In genomic region chr1:44029260-44029910, GRCh38 we compare ENCODE assay signal across 8 cellular contexts. TPM values are rescaled to one million over a fixed set of nuclear protein-coding genes. Genes with fewer than 3 reads are reported as not detected.
DNase-seq lines count a peak whose midpoint lies in the region; ATAC-seq and TF ChIP-seq lines count a peak whose summit lies in the region.

No MANE protein-coding gene starts in this region.

- peak overlapping the region; percentile 87 for H3K4me3 Mint-ChIP-seq in activated T-cell treated with anti-CD3 and anti-CD28 coated beads, Interleukin-2, amount 50 U/mL, for 4 hours

- CTCF ChIA-PET in RWPE1 (lab: Yijun Ruan, JAX): interaction anchor here (0.6 to 1.0 kb wide), 3 partner anchors 23 to 95 kb away, joined by 3 read pairs; no protein-coding TSS in a partner anchor

- POLR2A ChIA-PET in RWPE1 (lab: Yijun Ruan, JAX; ENCODE audit: low non-redundant PET): no interaction called here

- no peak for TF ChIP-seq POLR2A in esophagus muscularis mucosa (IDR thresholded peaks at IDR 0.05; ENCODE audit: low read depth)

- H3K9me3 ChIP-seq in esophagus muscularis mucosa (no peaks in the 10 kb centered on the region), neutrophil (no peaks in the 10 kb centered on the region)

- WGBS in esophagus muscularis mucosa: 28% methylated on average over 17 of the region's 17 CpGs

- ATAC-seq in activated T-cell treated with anti-CD3 and anti-CD28 coated beads, Interleukin-2, amount 50 U/mL, for 4 hours: peak; percentile 36 to 41
- peak; percentile 17 for ATAC-seq in HG02885 (IDR thresholded peaks at IDR 0.05; ENCODE audit: poor library complexity, unreplicated experiment)

- H3K4me1 Mint-ChIP-seq in activated T-cell treated with anti-CD3 and anti-CD28 coated beads, Interleukin-2, amount 50 U/mL, for 4 hours (ENCODE audit: low read depth): peaks cover 21% of the 10 kb centered on the region

- no peaks in the 10 kb centered on the region for H3K27me3 ChIP-seq in esophagus muscularis mucosa
- peaks cover 55% of the 10 kb centered on the region for H3K27me3 ChIP-seq in neutrophil

- H3K36me3 Mint-ChIP-seq in activated T-cell treated with anti-CD3 and anti-CD28 coated beads, Interleukin-2, amount 50 U/mL, for 4 hours (ENCODE audit: insufficient read depth): peaks cover 5% of the 10 kb centered on the region

- intact Hi-C loops in esophagus muscularis mucosa (cut with DNase I): no loop called here

- no peaks in the 10 kb centered on the region for H3K9me3 Mint-ChIP-seq in activated T-cell treated with anti-CD3 and anti-CD28 coated beads, Interleukin-2, amount 50 U/mL, for 4 hours

- H3K4me1 ChIP-seq in esophagus muscularis mucosa: peaks cover 6 to 51% (median 38%) of the 10 kb centered on the region in 4 donors
- H3K4me1 ChIP-seq in neutrophil (ENCODE audit: control insufficient read depth in 1 of 2, insufficient read depth in 1 of 2, low read depth in 1 of 2, low read length in 1 of 2): peaks cover 17 to 21% of the 10 kb centered on the region in 2 experiments

- H3K36me3 ChIP-seq in esophagus muscularis mucosa (peaks cover 0 to 5% (median 0%) of the 10 kb centered on the region in 4 donors), neutrophil (no peaks in the 10 kb centered on the region)

- peak overlapping the region; percentile 96 for H3K27ac ChIP-seq in RWPE1
- peak overlapping the region; percentile 86 to 90 (median 88) for H3K27ac ChIP-seq in esophagus muscularis mucosa (replicated peaks in 1 of 4)
- peak overlapping the region; percentile 7 for H3K27ac ChIP-seq in neutrophil

- H3K4me3 ChIP-seq in esophagus muscularis mucosa: peak overlapping the region; percentile 67 to 86 (median 80)
- peak overlapping the region; percentile 77 to 91 for H3K4me3 ChIP-seq in neutrophil (ENCODE audit: low read depth in 1 of 2, low read length in 1 of 2)

- no peak for TF ChIP-seq EP300 in esophagus muscularis mucosa (IDR thresholded peaks at IDR 0.05)

- TF ChIP-seq CTCF in RWPE1 (conservative IDR thresholded peaks at IDR 0.05; ENCODE audit: low read depth) (no peak), esophagus muscularis mucosa (IDR thresholded peaks at IDR 0.05) (no peak), neutrophil (IDR thresholded peaks at IDR 0.05) (no peak)

- H3K27me3 Mint-ChIP-seq in activated T-cell treated with anti-CD3 and anti-CD28 coated beads, Interleukin-2, amount 50 U/mL, for 4 hours (ENCODE audit: low read depth): no peaks in the 10 kb centered on the region

- DNase-seq in activated T-cell treated with anti-CD3 and anti-CD28 coated beads, Interleukin-2, amount 50 U/mL, for 4 hours: no peak
- no peak for DNase-seq in activated T-cell treated with anti-CD3 and anti-CD28 coated beads for 4 hours
- DNase-seq in RWPE1 (ENCODE audit: low spot score): no peak
- no peak for DNase-seq in esophagus muscularis mucosa (ENCODE audit: extremely low spot score)
- no peak for DNase-seq in NCI-H128 (lab: John Stamatoyannopoulos, UW; ENCODE audit: unreplicated experiment)
- no peak for DNase-seq in midbrain (lab: John Stamatoyannopoulos, UW)

RNA-seq across cellular contexts. Expression of gene SLC6A9, which starts 1.9 kb away (rescaled TPM):
- total RNA-seq in activated T-cell treated with anti-CD3 and anti-CD28 coated beads, Interleukin-2, amount 50 U/mL, for 4 hours: 10 to 100 TPM; 14.3 to 25.0 (median 18.3) TPM
- total RNA-seq in esophagus muscularis mucosa: 10 to 100 TPM in 2 of 4 donors, 1 to 10 TPM in 2; 5.2 to 17.9 (median 7.8) TPM

RNA-seq across cellular contexts. Expression of gene CCDC24, which starts 38.0 kb away (rescaled TPM):
- total RNA-seq in activated T-cell treated with anti-CD3 and anti-CD28 coated beads, Interleukin-2, amount 50 U/mL, for 4 hours: 1 to 10 TPM; 1.0 to 1.8 (median 1.2) TPM
- 1 to 10 TPM; 6.2 to 7.3 (median 6.7) TPM for total RNA-seq in esophagus muscularis mucosa

RNA-seq across cellular contexts. Expression of gene B4GALT2, which starts 50.4 kb away (rescaled TPM):
- total RNA-seq in activated T-cell treated with anti-CD3 and anti-CD28 coated beads, Interleukin-2, amount 50 U/mL, for 4 hours: 10 to 100 TPM; 32.1 to 35.1 (median 33.7) TPM
- total RNA-seq in esophagus muscularis mucosa: 10 to 100 TPM; 45.3 to 94.5 (median 77.5) TPM

RNA-seq across cellular contexts. Expression of gene ATP6V0B, which starts 54.6 kb away (rescaled TPM):
- 100 to 1,000 TPM; 202 to 210 (median 209) TPM for total RNA-seq in activated T-cell treated with anti-CD3 and anti-CD28 coated beads, Interleukin-2, amount 50 U/mL, for 4 hours
- total RNA-seq in esophagus muscularis mucosa: 100 to 1,000 TPM in 1 of 4 donors, 10 to 100 TPM in 3; 68.1 to 122 (median 98.2) TPM

RNA-seq across cellular contexts. Expression of gene DPH2, which starts 59.6 kb away (rescaled TPM):
- total RNA-seq in activated T-cell treated with anti-CD3 and anti-CD28 coated beads, Interleukin-2, amount 50 U/mL, for 4 hours: 100 to 1,000 TPM; 128 to 151 (median 145) TPM
- total RNA-seq in esophagus muscularis mucosa: 10 to 100 TPM; 13.7 to 29.2 (median 19.2) TPM

Comparison
In these comparisons a context has a peak if more than half of its experiments do, and no peak if none do; other contexts are left out.
1. H3K27ac ChIP-seq: peak in every context shown above with its lines; median percentile 96 in RWPE1; 88 in esophagus muscularis mucosa; 7 in neutrophil.